In genomic region chr19:47471733-47472457, GRCh38 we compare ENCODE assay signal across 9 cellular contexts. TPM values are rescaled to one million over a fixed set of nuclear protein-coding genes. Genes with fewer than 3 reads are reported as not detected.
DNase-seq lines count a peak whose midpoint lies in the region; ATAC-seq and TF ChIP-seq lines count a peak whose summit lies in the region.
"Had no signal": no experiment of that assay in that cellular context is flagged by ENCODE, and none has a peak within 500 bp of the region (broad histone marks: within the 10 kb centered on the region; RNA-seq: fewer than 3 reads in every experiment).

Gene SLC8A2 (minus strand): TSS chr19:47471893. CDS start chr19:47466403, 5,490 bp downstream.

- no peaks in the 10 kb centered on the region for H3K9me3 ChIP-seq in HEK293 (ENCODE audit: control insufficient read depth, insufficient read depth, low read depth, low read length)
- no peaks in the 10 kb centered on the region for H3K9me3 ChIP-seq in OCI-LY7 (ENCODE audit: low read length)
- H3K9me3 ChIP-seq in neuronal stem cell (replicated peaks in 1 of 2; ENCODE audit: control insufficient read depth in 2 of 2, insufficient read depth in 1 of 2, low read depth in 1 of 2, low read length in 2 of 2), result no peaks in the 10 kb centered on the region
- no peaks in the 10 kb centered on the region for H3K9me3 ChIP-seq in upper lobe of left lung

- H2BK5ac ChIP-seq in neuronal stem cell (ENCODE audit: low read length), result peak within 1 kb of the TSS; percentile 66

- H3K36me3 ChIP-seq in HEK293 (ENCODE audit: control insufficient read depth in 2 of 2, insufficient read depth in 1 of 2, low read length in 2 of 2) (no peaks in the 10 kb centered on the region), OCI-LY7 (ENCODE audit: insufficient read depth, low read length) (no peaks in the 10 kb centered on the region), neuronal stem cell (replicated peaks in 1 of 2; ENCODE audit: control insufficient read depth in 2 of 2, insufficient read depth in 2 of 2, low read length in 2 of 2) (no peaks in the 10 kb centered on the region), upper lobe of left lung (no peaks in the 10 kb centered on the region)

- peak within 1 kb of the TSS; percentile 60 for H3K9ac ChIP-seq in neuronal stem cell (ENCODE audit: low read depth, low read length, poor library complexity)

- ATAC-seq in upper lobe of left lung (ENCODE audit: low FRiP score in 2 of 2), result peak in 1 of 2 donors; percentile 49
- no peak for ATAC-seq in HG03439 (IDR thresholded peaks at IDR 0.05; ENCODE audit: unreplicated experiment)

- no peaks in the 10 kb centered on the region for H3K79me2 ChIP-seq in OCI-LY7 (ENCODE audit: insufficient read depth, low read depth, low read length)

- DNase-seq in AG09309 (ENCODE audit: low read depth) (peak; percentile 21), OCI-LY7 (ENCODE audit: low spot score) (peak; percentile 34), fibroblast of the aortic adventitia (ENCODE audit: low read depth) (peak; percentile 73), neuronal stem cell (ENCODE audit: low spot score) (peak; percentile 94), upper lobe of left lung (peak; percentile 37 to 83)
- DNase-seq in activated T-helper 9 cell treated with anti-CD3 and anti-CD28 coated beads, Interleukin-2, amount 50 U/mL, for 16 hours (ENCODE audit: low read depth), result peak; percentile 43

- no peak within 1 kb of the TSS for H4K91ac ChIP-seq in neuronal stem cell (ENCODE audit: low read depth, low read length, poor library complexity)

- H3K18ac ChIP-seq in neuronal stem cell (ENCODE audit: low read length), result peak within 1 kb of the TSS; percentile 95

- H4K8ac ChIP-seq in neuronal stem cell (ENCODE audit: low read depth, low read length), result no peak within 1 kb of the TSS

- H3K4me1 ChIP-seq in HEK293 (ENCODE audit: control insufficient read depth, insufficient read depth, low read length), result no peaks in the 10 kb centered on the region
- H3K4me1 ChIP-seq in OCI-LY7 (ENCODE audit: insufficient read depth, low read length, poor library complexity, severe bottlenecking), result no peaks in the 10 kb centered on the region
- H3K4me1 ChIP-seq in neuronal stem cell (ENCODE audit: control insufficient read depth in 2 of 2, insufficient read depth in 1 of 2, low read depth in 1 of 2, low read length in 2 of 2), result peaks cover 9 to 30% of the 10 kb centered on the region in 2 donors
- peaks cover 0 to 14% (median 7%) of the 10 kb centered on the region in 4 donors for H3K4me1 ChIP-seq in upper lobe of left lung

- peak within 1 kb of the TSS; percentile 92 for H2BK15ac ChIP-seq in neuronal stem cell (ENCODE audit: low read length)

- intact Hi-C loops in OCI-LY7 (cut with micrococcal nuclease; ENCODE audit: unreplicated experiment), result no loop called here

- H3K27me3 ChIP-seq in neuronal stem cell (ENCODE audit: control insufficient read depth in 3 of 3, insufficient read depth in 3 of 3, low read depth in 1 of 3, low read length in 3 of 3) (peaks cover 0 to 25% (median 3%) of the 10 kb centered on the region in 3 experiments), upper lobe of left lung (peaks cover 0 to 32% (median 14%) of the 10 kb centered on the region in 4 donors)

- TF ChIP-seq POLR2A in upper lobe of left lung (IDR thresholded peaks at IDR 0.05), result no peak

- peaks cover 1% of the 10 kb centered on the region for H3K79me1 ChIP-seq in neuronal stem cell (ENCODE audit: low read depth, low read length)

- H4K20me1 ChIP-seq in OCI-LY7 (ENCODE audit: insufficient read depth, low read length), result no peaks in the 10 kb centered on the region

- TF ChIP-seq CTCF in AG09309 (IDR thresholded peaks at IDR 0.05; ENCODE audit: control insufficient read depth, insufficient read depth, low read depth, low read length, missing control alignments) (no peak), HEK293 (tag by site-specific recombination; IDR thresholded peaks at IDR 0.05) (no peak), OCI-LY7 (conservative IDR thresholded peaks at IDR 0.05; ENCODE audit: low read length) (no peak), fibroblast of the aortic adventitia (IDR thresholded peaks at IDR 0.05; ENCODE audit: insufficient read depth, low read length) (no peak), upper lobe of left lung (IDR thresholded peaks at IDR 0.05) (no peak)

- H3K4ac ChIP-seq in neuronal stem cell (ENCODE audit: low read length), result no peak within 1 kb of the TSS

- POLR2A ChIA-PET in HEK293 (lab: Yijun Ruan, JAX) (interaction anchor here (0.5 to 2.2 kb wide), 5 partner anchors 12 to 252 kb away, joined by 3 to 7 read pairs (median 5); partner anchors contain the start of gene KPTN), OCI-LY7 (lab: Charles Lee) (no interaction called here)

- H2BK120ac ChIP-seq in neuronal stem cell (ENCODE audit: low read depth, low read length), result no peak within 1 kb of the TSS

- TF ChIP-seq EP300 in upper lobe of left lung (IDR thresholded peaks at IDR 0.05), result no peak

- CTCF ChIA-PET in HEK293 (lab: Yijun Ruan, JAX) (interaction anchor here (0.7 to 4.3 kb wide), 4 partner anchors 12 to 235 kb away, joined by 3 to 17 read pairs (median 4); partner anchors contain the start of gene KPTN), OCI-LY7 (lab: Charles Lee; ENCODE audit: unreplicated experiment) (no interaction called here)

- H2AFZ ChIP-seq in OCI-LY7 (ENCODE audit: low read length), result no peak within 1 kb of the TSS
- peak within 1 kb of the TSS; percentile 89 for H2AFZ ChIP-seq in neuronal stem cell (ENCODE audit: low read length)

- no CpG with 5 or more reads among the region's 29 CpGs for WGBS in neuronal stem cell (ENCODE audit: extremely low coverage in 2 of 2, insufficient read length in 2 of 2, insufficient replicate concordance in 1 of 2), 2 donors
- 5 to 10% methylated on average over 17 to 18 of the region's 29 CpGs for WGBS in upper lobe of left lung, 2 donors

- H2BK12ac ChIP-seq in neuronal stem cell (ENCODE audit: low read length), result no peak within 1 kb of the TSS

- H3K23ac ChIP-seq in neuronal stem cell (ENCODE audit: low read depth, low read length, poor library complexity), result no peak within 1 kb of the TSS

- H3K27ac ChIP-seq in HEK293 (ENCODE audit: extremely low read depth, low read depth, low read length) (no peak within 1 kb of the TSS), OCI-LY7 (ENCODE audit: low read depth, low read length, poor library complexity, severe bottlenecking) (no peak within 1 kb of the TSS), neuronal stem cell (replicated peaks; ENCODE audit: low read length) (no peak within 1 kb of the TSS), upper lobe of left lung (no peak within 1 kb of the TSS)
- H3K27ac ChIP-seq: skin epidermis had no signal

- H3K4me3 ChIP-seq in AG09309 (ENCODE audit: control insufficient read depth, low read depth, low read length) (no peak within 1 kb of the TSS), HEK293 (ENCODE audit: low read depth, low read length) (peak within 1 kb of the TSS; percentile 6; the same call in 1 of the 2 replicates), OCI-LY7 (ENCODE audit: low read depth, low read length, poor library complexity, severe bottlenecking) (no peak within 1 kb of the TSS), fibroblast of the aortic adventitia (ENCODE audit: low read depth, low read length) (no peak within 1 kb of the TSS), neuronal stem cell (ENCODE audit: low read length in 2 of 2) (peak within 1 kb of the TSS in 1 of 2 donors; percentile 81), upper lobe of left lung (no peak within 1 kb of the TSS)
- H3K4me3 ChIP-seq: skin epidermis had no signal

- H3K4me2 ChIP-seq in OCI-LY7 (ENCODE audit: low read length) (no peak within 1 kb of the TSS), neuronal stem cell (ENCODE audit: insufficient read depth, low read length, poor library complexity, severe bottlenecking) (peak within 1 kb of the TSS; percentile 80)

- H2AK5ac ChIP-seq in neuronal stem cell (ENCODE audit: low read depth, low read length), result peak within 1 kb of the TSS; percentile 88

- no peaks in the 10 kb centered on the region for H3K9me2 ChIP-seq in OCI-LY7 (ENCODE audit: insufficient read depth, low read length)

- peak within 1 kb of the TSS; percentile 56 for H3K14ac ChIP-seq in neuronal stem cell (ENCODE audit: low read length)

- no TSS peak for BruUV-seq in OCI-LY7 (replicated peaks; lab: Mats Ljungman, UMichigan)

TF ChIP-seq in HEK293, 187 proteins besides CTCF, POLR2A, EP300 and RAD21 (continues in another document):
- no peak for TF ChIP-seq ZNF311 (tag by site-specific recombination; IDR thresholded peaks at IDR 0.05; ENCODE audit: borderline replicate concordance)
- no peak for TF ChIP-seq ZNF510 (tag by site-specific recombination; IDR thresholded peaks at IDR 0.05; ENCODE audit: insufficient replicate concordance)
- TF ChIP-seq KLF9 (tag by site-specific recombination; IDR thresholded peaks at IDR 0.05; ENCODE audit: low read depth), result peak; percentile 93
- TF ChIP-seq ZNF624 (tag by site-specific recombination; IDR thresholded peaks at IDR 0.05), result no peak
- peak; percentile 69 for TF ChIP-seq ZFHX2 (tag by site-specific recombination; conservative IDR thresholded peaks at IDR 0.05)
- no peak for TF ChIP-seq SCRT2 (tag by site-specific recombination; IDR thresholded peaks at IDR 0.05)
- TF ChIP-seq BCL11B (tag by site-specific recombination; IDR thresholded peaks at IDR 0.05; ENCODE audit: low read depth), result peak; percentile 68; the same call in 1 of the 2 replicates
- TF ChIP-seq ZNF645 (tag by site-specific recombination; IDR thresholded peaks at IDR 0.05), result no peak
- TF ChIP-seq ZNF488 (tag by site-specific recombination; IDR thresholded peaks at IDR 0.05), result no peak

RNA-seq across cellular contexts. Expression of gene SLC8A2, which starts in this region (rescaled TPM):
- total RNA-seq in OCI-LY7 (2014; rRNA removed; shearing (Covaris generic)), result 0.13 TPM in 1 of 2 replicates, not detected in the other
- 0.36 and 0.59 TPM in 2 replicates for total RNA-seq in OCI-LY7 (2022)
- not detected in 2 replicates for total RNA-seq in fibroblast of the aortic adventitia (ENCODE audit: low replicate concordance)
- polyA plus RNA-seq in neuronal stem cell (2013, experiment 1 of 2), result 4.7 TPM
- polyA plus RNA-seq in neuronal stem cell (2013, experiment 2 of 2), result 5.5 TPM
- total RNA-seq in upper lobe of left lung, result under 1 TPM in 3 of 6 donors, not detected in 3; 0.11 to 0.64 (median 0.15) TPM

Comparison
In these comparisons a context has a peak if more than half of its experiments do, and no peak if none do; other contexts are left out.
1. Peak in DNase-seq in OCI-LY7; RNA of the gene not detected or under 1 TPM.
2. Peak in DNase-seq in fibroblast of the aortic adventitia; RNA of the gene not detected or under 1 TPM.
3. Peak in DNase-seq in upper lobe of left lung; RNA of the gene not detected or under 1 TPM.
4. DNase-seq: peak in every context shown above with its lines; median percentile 94 in neuronal stem cell; 73 in fibroblast of the aortic adventitia; 60 in upper lobe of left lung; 43 in activated T-helper 9 cell treated with anti-CD3 and anti-CD28 coated beads, Interleukin-2, amount 50 U/mL, for 16 hours; 34 in OCI-LY7; 21 in AG09309.